15 cellular contexts compared by ENCODE assay signal in genomic region chr12:28308891-28309290, GRCh38.
DNase-seq lines count a peak whose midpoint lies in the region; ATAC-seq and TF ChIP-seq lines count a peak whose summit lies in the region.
"Had no signal": no experiment of that assay in that cellular context is flagged by ENCODE, and none has a peak within 500 bp of the region (broad histone marks: within the 10 kb centered on the region; RNA-seq: fewer than 3 reads in every experiment).

No MANE protein-coding gene starts in this region.

- no peak overlapping the region for H4K5ac ChIP-seq in mesendoderm (ENCODE audit: low read length)

- no peak overlapping the region for H2BK15ac ChIP-seq in mesendoderm (replicated peaks; ENCODE audit: low read depth)

- WGBS in mesendoderm (ENCODE audit: extremely low coverage, insufficient coverage, low lambda C conversion rate): no CpG with 5 or more reads among the region's 2 CpGs

- no peaks in the 10 kb centered on the region for H3K79me1 ChIP-seq in mesendoderm (ENCODE audit: low read length)

- H3K4me3 ChIP-seq in brain microvascular endothelial cell (ENCODE audit: low read depth, low read length) (no peak overlapping the region), epithelial cell of esophagus (ENCODE audit: low read length) (no peak overlapping the region), mesendoderm (ENCODE audit: low read length) (no peak overlapping the region)
- H3K4me3 ChIP-seq: BLaER1 treated with 17β-estradiol and CSF1 and Interleukin-3, amounts not matched to agents 10 nM and 100 nM had no signal

- no peak overlapping the region for H3K56ac ChIP-seq in mesendoderm (ENCODE audit: low read length)

- peak; percentile 52 for DNase-seq in NCI-H226
- peak; percentile 29 for DNase-seq in brain microvascular endothelial cell
- peak; percentile 15 for DNase-seq in epithelial cell of esophagus (ENCODE audit: low read depth)
- DNase-seq in mesendoderm: peak; percentile 9
- DNase-seq in caudate nucleus (lab: John Stamatoyannopoulos, UW): no peak
- DNase-seq in NCI-H2171 treated with DMSO at 0.1 percent for 48 hours (lab: John Stamatoyannopoulos, UW): no peak
- no peak for DNase-seq in activated effector memory CD4-positive, alpha-beta T cell treated with anti-CD3 and anti-CD28 coated beads, Interleukin-2, amount 50 U/mL, for 16 hours
- DNase-seq: Calu3; CD8-positive, alpha-beta T cell; DMS79 treated with DMSO at 0.1 percent for 48 hours; GF-D8; H9 had no signal

- H3K79me2 ChIP-seq in mesendoderm (ENCODE audit: control insufficient read depth, insufficient read depth, low read length): no peaks in the 10 kb centered on the region

- no peaks in the 10 kb centered on the region for H3K4me1 ChIP-seq in mesendoderm (ENCODE audit: control insufficient read depth, low read depth, low read length)

- TF ChIP-seq CTCF in brain microvascular endothelial cell (IDR thresholded peaks at IDR 0.05; ENCODE audit: low read depth, low read length, missing control alignments): no peak
- no peak for TF ChIP-seq CTCF in epithelial cell of esophagus (IDR thresholded peaks at IDR 0.05; ENCODE audit: insufficient read depth, low read depth, low read length, missing control alignments)

- no peak overlapping the region for H2AK5ac ChIP-seq in mesendoderm (ENCODE audit: low read length)

- H3K4me2 ChIP-seq in mesendoderm (ENCODE audit: low read length): no peak overlapping the region
- H3K4me2 ChIP-seq: BLaER1 treated with 17β-estradiol and CSF1 and Interleukin-3, amounts not matched to agents 10 nM and 100 nM had no signal

- H3K4ac ChIP-seq in mesendoderm (ENCODE audit: low read depth, low read length): no peak overlapping the region

- no peaks in the 10 kb centered on the region for H3K27me3 ChIP-seq in brain microvascular endothelial cell (replicated peaks)
- H3K27me3 ChIP-seq in mesendoderm (ENCODE audit: insufficient read depth, low read length, poor library complexity): no peaks in the 10 kb centered on the region
- H3K27me3 ChIP-seq: BLaER1 treated with 17β-estradiol and CSF1 and Interleukin-3, amounts not matched to agents 10 nM and 100 nM had no signal

- H3K23ac ChIP-seq in mesendoderm (ENCODE audit: low read length): no peak overlapping the region

- H3K9ac ChIP-seq in mesendoderm (ENCODE audit: low read length): no peak overlapping the region
- H3K9ac ChIP-seq: BLaER1 treated with 17β-estradiol and CSF1 and Interleukin-3, amounts not matched to agents 10 nM and 100 nM had no signal

- H2BK120ac ChIP-seq in mesendoderm (ENCODE audit: low read depth, low read length): no peak overlapping the region

- H2BK5ac ChIP-seq in mesendoderm (ENCODE audit: low read length): no peak overlapping the region

- no peak overlapping the region for H4K8ac ChIP-seq in mesendoderm (ENCODE audit: low read depth, low read length)

- in situ Hi-C loops in brain microvascular endothelial cell (cut with HindIII; ENCODE audit: low pct_ligation_motif_present, low sequenced_read_pairs): no loop called here

- H3K27ac ChIP-seq in brain microvascular endothelial cell (no peak overlapping the region), mesendoderm (ENCODE audit: low read depth, low read length) (no peak overlapping the region), caudate nucleus (ENCODE audit: low read depth, low read length) (no peak overlapping the region)
- H3K27ac ChIP-seq: BLaER1 treated with 17β-estradiol and CSF1 and Interleukin-3, amounts not matched to agents 10 nM and 100 nM had no signal

- no peaks in the 10 kb centered on the region for H3K36me3 ChIP-seq in brain microvascular endothelial cell (replicated peaks)
- H3K36me3 ChIP-seq in mesendoderm (ENCODE audit: control insufficient read depth, insufficient read depth, low read length): no peaks in the 10 kb centered on the region

- no peak for ATAC-seq in GM19324 (IDR thresholded peaks at IDR 0.05; ENCODE audit: low FRiP score, unreplicated experiment)
- ATAC-seq: CD8-positive, alpha-beta T cell; HepG2 had no signal

- no peak overlapping the region for H3K18ac ChIP-seq in mesendoderm (ENCODE audit: low read length)

Comparison
In these comparisons a context has a peak if more than half of its experiments do, and no peak if none do; other contexts are left out.
1. DNase-seq: peak in NCI-H226 (single experiment), brain microvascular endothelial cell (single experiment), epithelial cell of esophagus (single experiment) and mesendoderm (single experiment); none in caudate nucleus (0 of 61), NCI-H2171 treated with DMSO at 0.1 percent for 48 hours (single experiment) and activated effector memory CD4-positive, alpha-beta T cell treated with anti-CD3 and anti-CD28 coated beads, Interleukin-2, amount 50 U/mL, for 16 hours (single experiment).